9 cellular contexts compared by ENCODE assay signal in the genomic region with DNA sequence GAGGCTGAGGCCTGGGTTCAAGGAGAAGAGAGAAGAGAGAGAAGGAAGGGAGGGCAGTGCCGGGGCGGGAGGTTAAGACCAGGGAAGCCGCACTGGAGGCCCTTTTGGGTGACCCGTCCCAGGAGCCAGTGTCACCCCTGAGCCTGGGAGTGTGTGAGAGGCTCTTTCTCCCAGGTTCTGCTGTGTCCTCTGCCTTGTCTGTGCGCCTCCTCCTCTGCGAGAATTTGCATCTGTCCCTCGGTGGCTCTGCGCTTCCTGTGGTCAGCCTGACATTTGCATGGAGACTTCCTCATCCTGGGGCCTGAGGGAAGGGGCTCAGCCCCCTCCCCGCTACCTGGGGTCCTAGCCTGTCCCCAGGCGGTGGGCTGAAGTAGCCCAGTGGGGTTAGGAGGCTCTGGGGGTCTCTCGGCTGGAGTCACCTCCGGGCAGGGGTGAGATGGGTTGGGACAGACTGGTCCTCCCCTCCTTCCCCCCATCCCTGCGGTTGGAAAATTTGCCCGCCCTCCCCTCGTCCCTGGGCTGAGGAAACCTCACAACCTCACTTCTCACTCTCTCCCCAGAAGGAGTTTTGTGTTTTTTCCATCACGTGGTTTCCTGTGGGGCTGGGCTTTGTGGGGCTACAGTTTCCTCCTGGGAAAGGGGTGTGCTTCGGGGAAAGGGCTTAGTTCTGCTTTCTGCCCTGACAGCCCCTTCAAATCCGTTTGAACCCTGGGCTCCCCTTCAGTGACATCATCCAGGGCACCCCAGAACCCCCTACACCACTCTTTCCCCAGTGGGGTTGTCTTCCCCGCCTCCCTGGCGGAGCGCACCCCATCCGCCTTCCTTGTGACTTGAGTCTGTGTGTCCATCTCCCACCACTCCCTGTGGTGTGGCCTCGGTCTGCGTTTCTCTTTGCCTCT. TPM values are rescaled to one million over a fixed set of nuclear protein-coding genes. Genes with fewer than 3 reads are reported as not detected.
DNase-seq lines count a peak whose midpoint lies in the region; ATAC-seq, FAIRE-seq and TF ChIP-seq lines count a peak whose summit lies in the region.
"Had no signal": no experiment of that assay in that cellular context is flagged by ENCODE, and none has a peak within 500 bp of the region (broad histone marks: within the 10 kb centered on the region; RNA-seq: fewer than 3 reads in every experiment).

No MANE protein-coding gene starts in this region.

- H3K36me3 Mint-ChIP-seq in effector memory CD8-positive, alpha-beta T cell (ENCODE audit: insufficient read depth): peaks cover 84% of the 10 kb centered on the region
- H3K36me3 Mint-ChIP-seq in osteocyte (ENCODE audit: unreplicated experiment): no peaks in the 10 kb centered on the region

- no peaks in the 10 kb centered on the region for H3K27me3 Mint-ChIP-seq in effector memory CD8-positive, alpha-beta T cell
- no peaks in the 10 kb centered on the region for H3K27me3 Mint-ChIP-seq in osteocyte (ENCODE audit: unreplicated experiment)

- H3K27ac ChIP-seq in liver (ENCODE audit: low read depth in 1 of 2, low read length in 2 of 2) (peak overlapping the region; percentile 64 to 81), HepG2 (ENCODE audit: extremely low read length, insufficient read depth, low read length) (no peak overlapping the region), vagina (peak overlapping the region; percentile 30)

- H3K79me2 ChIP-seq in HepG2 (ENCODE audit: insufficient read depth, low read length): no peaks in the 10 kb centered on the region

- in situ Hi-C loops in HepG2 (cut with HindIII; ENCODE audit: extremely low pct_ligation_motif_present, low pct_unique_long_range_greater_than_20kb): no loop called here

- H2AFZ ChIP-seq in HepG2 (ENCODE audit: low read length): no peak overlapping the region

- H3K4me1 ChIP-seq in liver (ENCODE audit: control insufficient read depth in 4 of 4, insufficient read depth in 4 of 4, low read length in 3 of 4) (peaks cover 0 to 5% (median 0%) of the 10 kb centered on the region in 4 donors), HepG2 (ENCODE audit: insufficient read depth, low read length) (peaks cover 5% of the 10 kb centered on the region; the same call in 1 of the 2 replicates), vagina (peaks cover 9% of the 10 kb centered on the region)

- H3K4me2 ChIP-seq in HepG2 (ENCODE audit: low read depth, low read length): no peak overlapping the region

- H3K27me3 ChIP-seq in liver (ENCODE audit: control insufficient read depth in 4 of 4, insufficient read depth in 4 of 4, low read length in 3 of 4): no peaks in the 10 kb centered on the region
- no peaks in the 10 kb centered on the region for H3K27me3 ChIP-seq in HepG2 (ENCODE audit: control insufficient read depth in 1 of 2, insufficient read depth in 2 of 2, low read length in 2 of 2)
- H3K27me3 ChIP-seq in vagina: no peaks in the 10 kb centered on the region

- H3K9me3 Mint-ChIP-seq in effector memory CD8-positive, alpha-beta T cell: no peaks in the 10 kb centered on the region
- no peaks in the 10 kb centered on the region for H3K9me3 Mint-ChIP-seq in osteocyte (ENCODE audit: unreplicated experiment)

- H3K4me1 Mint-ChIP-seq in effector memory CD8-positive, alpha-beta T cell (ENCODE audit: low read depth in 2 of 2): peaks cover 83 to 88% of the 10 kb centered on the region in 2 donors
- H3K4me1 Mint-ChIP-seq in osteocyte (ENCODE audit: unreplicated experiment): peaks cover 23% of the 10 kb centered on the region

- TF ChIP-seq RAD21 in liver (IDR thresholded peaks at IDR 0.05): no peak
- TF ChIP-seq RAD21 in HepG2 (CRISPR knock-in tag; IDR thresholded peaks at IDR 0.05): no peak

- H3K36me3 ChIP-seq in liver (ENCODE audit: control insufficient read depth in 4 of 4, insufficient read depth in 3 of 4, low read depth in 1 of 4, low read length in 3 of 4) (peaks cover 0 to 3% (median 2%) of the 10 kb centered on the region in 4 donors), HepG2 (replicated peaks in 1 of 2; ENCODE audit: control insufficient read depth in 1 of 2, insufficient read depth in 2 of 2, low read length in 2 of 2) (no peaks in the 10 kb centered on the region; a peak in 1 of 5 replicates), vagina (no peaks in the 10 kb centered on the region)

- CTCF ChIA-PET in HepG2 (lab: Yijun Ruan, JAX; ENCODE audit: low intra/inter-chr PET ratio, low total read pairs): no interaction called here

- H3K4me3 ChIP-seq in liver (ENCODE audit: low read depth in 1 of 3, low read length in 3 of 3) (peak overlapping the region in 1 of 3 donors; percentile 41), HepG2 (replicated peaks in 1 of 3; ENCODE audit: insufficient read depth in 1 of 3, low read depth in 2 of 3, low read length in 3 of 3) (no peak overlapping the region), vagina (peak overlapping the region in 1 of 2 donors; percentile 37)

- BruUV-seq in HepG2 (replicated peaks; lab: Mats Ljungman, UMichigan): no TSS peak

- no peak for ATAC-seq in HepG2
- peak; percentile 43 for ATAC-seq in HG03460 (IDR thresholded peaks at IDR 0.05; ENCODE audit: unreplicated experiment)
- peak; percentile 37 for ATAC-seq in effector memory CD8-positive, alpha-beta T cell (replicated peaks)

- TF ChIP-seq POLR2A in HepG2 (IDR thresholded peaks at IDR 0.05; ENCODE audit: insufficient read depth in 1 of 2, low read depth in 2 of 2, low read length in 2 of 2) (no peak), vagina (IDR thresholded peaks at IDR 0.05) (peak in 1 of 2 donors; percentile 10)

- no peak for FAIRE-seq in HepG2 (lab: Jason Lieb, UNC)

- intact Hi-C loops in HepG2 (cut with micrococcal nuclease; ENCODE audit: unreplicated experiment): no loop called here
- intact Hi-C loops in vagina (cut with DNase I): no loop called here

- peak overlapping the region in 1 of 2 donors; percentile 3 for H3K9ac ChIP-seq in liver (ENCODE audit: low read depth in 1 of 2, low read length in 2 of 2)
- H3K9ac ChIP-seq in HepG2 (ENCODE audit: insufficient read depth, low read depth, low read length): no peak overlapping the region

- no peak for TF ChIP-seq EP300 in HepG2 (IDR thresholded peaks at IDR 0.05; ENCODE audit: low read depth in 2 of 2, low read length in 2 of 2)
- no peak for TF ChIP-seq EP300 in HepG2 (CRISPR knock-in tag; IDR thresholded peaks at IDR 0.05; ENCODE audit: borderline replicate concordance)

- H4K20me1 ChIP-seq in HepG2 (ENCODE audit: insufficient read depth, low read length): no peaks in the 10 kb centered on the region

- POLR2A ChIA-PET in HepG2 (lab: Yijun Ruan, JAX): interaction anchor here (0.7 to 1.2 kb wide), 2 partner anchors 7 to 10 kb away, joined by 4 to 5 read pairs; a partner anchor contains a TSS

- DNase-seq in HepG2 (ENCODE audit: low spot score) (no peak), osteocyte (ENCODE audit: extremely low spot score, unreplicated experiment) (no peak), vagina (ENCODE audit: extremely low spot score in 2 of 2) (no peak), NCI-H524 treated with DMSO at 0.1 percent for 48 hours (lab: John Stamatoyannopoulos, UW) (no peak)
- DNase-seq in activated CD4-positive, alpha-beta T cell treated with anti-CD3 and anti-CD28 coated beads for 4 hours: peak; percentile 81 to 85
- peak in 2 of 3 experiments; percentile 57 to 61 for DNase-seq in effector memory CD8-positive, alpha-beta T cell

- no peak for TF ChIP-seq CTCF in liver (IDR thresholded peaks at IDR 0.05; ENCODE audit: low read depth, low read length, missing input control)
- no peak for TF ChIP-seq CTCF in HepG2 (CRISPR knock-in tag; IDR thresholded peaks at IDR 0.05)
- no peak for TF ChIP-seq CTCF in osteocyte (IDR thresholded peaks at IDR 0.05)
- TF ChIP-seq CTCF in vagina (IDR thresholded peaks at IDR 0.05): no peak

- 68% methylated on average over 24 of the region's 24 CpGs for WGBS in liver
- WGBS in HepG2 (ENCODE audit: low lambda C conversion rate): 83% methylated on average over 21 of the region's 24 CpGs

- peak overlapping the region; percentile 98 for H3K4me3 Mint-ChIP-seq in effector memory CD8-positive, alpha-beta T cell
- H3K4me3 Mint-ChIP-seq in osteocyte (ENCODE audit: unreplicated experiment): no peak overlapping the region

- H3K9me3 ChIP-seq in liver (ENCODE audit: control insufficient read depth in 4 of 4, low read length in 3 of 4): no peaks in the 10 kb centered on the region
- H3K9me3 ChIP-seq in HepG2 (ENCODE audit: low read length): no peaks in the 10 kb centered on the region
- H3K9me3 ChIP-seq in vagina: no peaks in the 10 kb centered on the region

- peak overlapping the region; percentile 98 to 99 for H3K27ac Mint-ChIP-seq in effector memory CD8-positive, alpha-beta T cell
- peak overlapping the region; percentile 90 for H3K27ac Mint-ChIP-seq in osteocyte (ENCODE audit: unreplicated experiment)

RNA-seq across cellular contexts. Expression of a gene that starts 2.5 kb away (rescaled TPM):
- total RNA-seq in liver (10 to 100 TPM; 19.7 to 41.0 TPM), HepG2 (2016; rRNA removed; fragmentation: Illumina TruSeq; extraction: Trizol) (9.5 and 10.6 TPM in 2 replicates), osteocyte (0.29 and 0.94 TPM in 2 replicates), vagina (17.4 TPM)
- polyA plus RNA-seq in liver (10 to 100 TPM; 15.2 to 19.4 TPM), HepG2 (2011; rRNA removed) (9.1 and 10.5 TPM in 2 replicates)
- 2.7 and 2.8 TPM in 2 replicates for total RNA-seq in HepG2 (2016; cell fraction: cytosol; rRNA removed; fragmentation: Illumina TruSeq; extraction: Trizol; ENCODE audit: low read depth)
- 9.8 and 10.6 TPM in 2 replicates for total RNA-seq in HepG2 (2016; cell fraction: insoluble cytoplasmic fraction; rRNA removed; fragmentation: Illumina TruSeq; extraction: Trizol)
- 5.0 and 5.3 TPM in 2 replicates for total RNA-seq in HepG2 (2016; cell fraction: membrane; rRNA removed; fragmentation: Illumina TruSeq; extraction: Trizol)
- total RNA-seq in HepG2 (2016; cell fraction: nucleus; rRNA removed; fragmentation: Illumina TruSeq; extraction: Trizol): 6.1 and 6.3 TPM in 2 replicates
- 8.0 and 10.7 TPM in 2 replicates for polyA plus RNA-seq in HepG2 (2011; cell fraction: cytosol; rRNA removed)
- 13.2 and 17.8 TPM in 2 replicates for polyA plus RNA-seq in HepG2 (2011; cell fraction: nucleus; rRNA removed)
- 9.0 and 12.4 TPM in 2 replicates for polyA plus RNA-seq in HepG2 (2012)
- 1.6 and 1.7 TPM in 2 replicates for polyA plus RNA-seq in HepG2 (2016; cell fraction: cytosol; fragmentation: Illumina TruSeq; extraction: Trizol; ENCODE audit: low read depth)
- 8.9 and 12.5 TPM in 2 replicates for polyA plus RNA-seq in HepG2 (2016; cell fraction: insoluble cytoplasmic fraction; fragmentation: Illumina TruSeq; extraction: Trizol; ENCODE audit: low read depth)
- 3.1 and 4.4 TPM in 2 replicates for polyA plus RNA-seq in HepG2 (2016; cell fraction: membrane; fragmentation: Illumina TruSeq; extraction: Trizol; ENCODE audit: low read depth)
- 17.8 and 18.0 TPM in 2 replicates for polyA plus RNA-seq in HepG2 (2016; cell fraction: nucleus; fragmentation: Illumina TruSeq; extraction: Trizol; ENCODE audit: insufficient read depth, low read depth)
- 14.7 and 22.7 TPM in 2 replicates for polyA minus RNA-seq in HepG2 (2011; rRNA and poly(A)+ RNA removed; ENCODE audit: low replicate concordance)
- 10.0 and 10.3 TPM in 2 replicates for polyA minus RNA-seq in HepG2 (2011; cell fraction: cytosol; rRNA and poly(A)+ RNA removed)
- 4.1 and 4.2 TPM in 2 replicates for polyA minus RNA-seq in HepG2 (2011; cell fraction: nucleus; rRNA and poly(A)+ RNA removed)

RNA-seq across cellular contexts. Expression of a gene that starts 9.8 kb away (rescaled TPM):
- 10 to 100 TPM; 49.2 to 53.8 TPM for total RNA-seq in liver
- polyA plus RNA-seq in liver: 100 to 1,000 TPM in 1 of 2 donors, 10 to 100 TPM in 1; 77.7 to 193 TPM
- 84.0 and 89.7 TPM in 2 replicates for total RNA-seq in HepG2 (2016; rRNA removed; fragmentation: Illumina TruSeq; extraction: Trizol)
- 98.3 and 102 TPM in 2 replicates for total RNA-seq in HepG2 (2016; cell fraction: cytosol; rRNA removed; fragmentation: Illumina TruSeq; extraction: Trizol; ENCODE audit: low read depth)
- total RNA-seq in HepG2 (2016; cell fraction: insoluble cytoplasmic fraction; rRNA removed; fragmentation: Illumina TruSeq; extraction: Trizol): 84.2 and 105 TPM in 2 replicates
- total RNA-seq in HepG2 (2016; cell fraction: membrane; rRNA removed; fragmentation: Illumina TruSeq; extraction: Trizol): 106 and 113 TPM in 2 replicates
- 42.1 and 43.4 TPM in 2 replicates for total RNA-seq in HepG2 (2016; cell fraction: nucleus; rRNA removed; fragmentation: Illumina TruSeq; extraction: Trizol)
- 287 and 302 TPM in 2 replicates for polyA plus RNA-seq in HepG2 (2011; rRNA removed)
- 405 and 458 TPM in 2 replicates for polyA plus RNA-seq in HepG2 (2011; cell fraction: cytosol; rRNA removed)
- polyA plus RNA-seq in HepG2 (2011; cell fraction: nucleus; rRNA removed): 151 and 164 TPM in 2 replicates
- polyA plus RNA-seq in HepG2 (2012): 75.2 and 129 TPM in 2 replicates
- 86.1 and 87.7 TPM in 2 replicates for polyA plus RNA-seq in HepG2 (2016; cell fraction: cytosol; fragmentation: Illumina TruSeq; extraction: Trizol; ENCODE audit: low read depth)
- 98.5 and 104 TPM in 2 replicates for polyA plus RNA-seq in HepG2 (2016; cell fraction: insoluble cytoplasmic fraction; fragmentation: Illumina TruSeq; extraction: Trizol; ENCODE audit: low read depth)
- 96.1 and 98.2 TPM in 2 replicates for polyA plus RNA-seq in HepG2 (2016; cell fraction: membrane; fragmentation: Illumina TruSeq; extraction: Trizol; ENCODE audit: low read depth)
- 57.2 and 57.4 TPM in 2 replicates for polyA plus RNA-seq in HepG2 (2016; cell fraction: nucleus; fragmentation: Illumina TruSeq; extraction: Trizol; ENCODE audit: insufficient read depth, low read depth)
- 93.0 and 145 TPM in 2 replicates for polyA minus RNA-seq in HepG2 (2011; rRNA and poly(A)+ RNA removed; ENCODE audit: low replicate concordance)
- 36.8 and 41.7 TPM in 2 replicates for polyA minus RNA-seq in HepG2 (2011; cell fraction: cytosol; rRNA and poly(A)+ RNA removed)
- 37.5 and 38.8 TPM in 2 replicates for polyA minus RNA-seq in HepG2 (2011; cell fraction: nucleus; rRNA and poly(A)+ RNA removed)
- total RNA-seq in osteocyte: 287 and 309 TPM in 2 replicates
- 760 TPM for total RNA-seq in vagina

RNA-seq across cellular contexts. Expression of a gene that starts 10.1 kb away (rescaled TPM):
- total RNA-seq in liver (not detected), HepG2 (2016; rRNA removed; fragmentation: Illumina TruSeq; extraction: Trizol) (not detected in 2 replicates), osteocyte (not detected in 2 replicates), vagina (not detected)
- polyA plus RNA-seq in liver (not detected), HepG2 (2011; rRNA removed) (not detected in 2 replicates)
- not detected in 2 replicates for total RNA-seq in HepG2 (2016; cell fraction: cytosol; rRNA removed; fragmentation: Illumina TruSeq; extraction: Trizol; ENCODE audit: low read depth)
- not detected in 2 replicates for total RNA-seq in HepG2 (2016; cell fraction: insoluble cytoplasmic fraction; rRNA removed; fragmentation: Illumina TruSeq; extraction: Trizol)
- total RNA-seq in HepG2 (2016; cell fraction: membrane; rRNA removed; fragmentation: Illumina TruSeq; extraction: Trizol): not detected in 2 replicates
- not detected in 2 replicates for total RNA-seq in HepG2 (2016; cell fraction: nucleus; rRNA removed; fragmentation: Illumina TruSeq; extraction: Trizol)
- not detected in 2 replicates for polyA plus RNA-seq in HepG2 (2011; cell fraction: cytosol; rRNA removed)
- not detected in 2 replicates for polyA plus RNA-seq in HepG2 (2011; cell fraction: nucleus; rRNA removed)
- polyA plus RNA-seq in HepG2 (2012): not detected in 2 replicates
- not detected in 2 replicates for polyA plus RNA-seq in HepG2 (2016; cell fraction: cytosol; fragmentation: Illumina TruSeq; extraction: Trizol; ENCODE audit: low read depth)
- polyA plus RNA-seq in HepG2 (2016; cell fraction: insoluble cytoplasmic fraction; fragmentation: Illumina TruSeq; extraction: Trizol; ENCODE audit: low read depth): not detected in 2 replicates
- polyA plus RNA-seq in HepG2 (2016; cell fraction: membrane; fragmentation: Illumina TruSeq; extraction: Trizol; ENCODE audit: low read depth): not detected in 2 replicates
- not detected in 2 replicates for polyA plus RNA-seq in HepG2 (2016; cell fraction: nucleus; fragmentation: Illumina TruSeq; extraction: Trizol; ENCODE audit: insufficient read depth, low read depth)
- polyA minus RNA-seq in HepG2 (2011; rRNA and poly(A)+ RNA removed; ENCODE audit: low replicate concordance): not detected in 2 replicates
- not detected in 2 replicates for polyA minus RNA-seq in HepG2 (2011; cell fraction: cytosol; rRNA and poly(A)+ RNA removed)
- not detected in 2 replicates for polyA minus RNA-seq in HepG2 (2011; cell fraction: nucleus; rRNA and poly(A)+ RNA removed)
- polyA plus RNA-seq: AG04450 had no signal

RNA-seq across cellular contexts. Expression of a gene that starts 16.8 kb away (rescaled TPM):
- total RNA-seq in liver (10 to 100 TPM; 82.7 to 99.1 TPM), HepG2 (2016; rRNA removed; fragmentation: Illumina TruSeq; extraction: Trizol) (291 and 394 TPM in 2 replicates), osteocyte (202 and 205 TPM in 2 replicates), vagina (199 TPM)
- polyA plus RNA-seq in liver (100 to 1,000 TPM; 107 to 133 TPM), HepG2 (2011; rRNA removed) (425 and 468 TPM in 2 replicates)
- 224 and 243 TPM in 2 replicates for total RNA-seq in HepG2 (2016; cell fraction: cytosol; rRNA removed; fragmentation: Illumina TruSeq; extraction: Trizol; ENCODE audit: low read depth)
- total RNA-seq in HepG2 (2016; cell fraction: insoluble cytoplasmic fraction; rRNA removed; fragmentation: Illumina TruSeq; extraction: Trizol): 284 and 404 TPM in 2 replicates
- total RNA-seq in HepG2 (2016; cell fraction: membrane; rRNA removed; fragmentation: Illumina TruSeq; extraction: Trizol): 358 and 365 TPM in 2 replicates
- total RNA-seq in HepG2 (2016; cell fraction: nucleus; rRNA removed; fragmentation: Illumina TruSeq; extraction: Trizol): 232 and 256 TPM in 2 replicates
- 471 and 553 TPM in 2 replicates for polyA plus RNA-seq in HepG2 (2011; cell fraction: cytosol; rRNA removed)
- 362 and 507 TPM in 2 replicates for polyA plus RNA-seq in HepG2 (2011; cell fraction: nucleus; rRNA removed)
- 214 and 248 TPM in 2 replicates for polyA plus RNA-seq in HepG2 (2012)
- polyA plus RNA-seq in HepG2 (2016; cell fraction: cytosol; fragmentation: Illumina TruSeq; extraction: Trizol; ENCODE audit: low read depth): 212 and 232 TPM in 2 replicates
- 290 and 308 TPM in 2 replicates for polyA plus RNA-seq in HepG2 (2016; cell fraction: insoluble cytoplasmic fraction; fragmentation: Illumina TruSeq; extraction: Trizol; ENCODE audit: low read depth)
- polyA plus RNA-seq in HepG2 (2016; cell fraction: membrane; fragmentation: Illumina TruSeq; extraction: Trizol; ENCODE audit: low read depth): 313 and 326 TPM in 2 replicates
- 428 and 438 TPM in 2 replicates for polyA plus RNA-seq in HepG2 (2016; cell fraction: nucleus; fragmentation: Illumina TruSeq; extraction: Trizol; ENCODE audit: insufficient read depth, low read depth)
- polyA minus RNA-seq in HepG2 (2011; rRNA and poly(A)+ RNA removed; ENCODE audit: low replicate concordance): 299 and 308 TPM in 2 replicates
- 80.4 and 95.3 TPM in 2 replicates for polyA minus RNA-seq in HepG2 (2011; cell fraction: cytosol; rRNA and poly(A)+ RNA removed)
- 135 and 142 TPM in 2 replicates for polyA minus RNA-seq in HepG2 (2011; cell fraction: nucleus; rRNA and poly(A)+ RNA removed)

RNA-seq across cellular contexts. Expression of a gene that starts 17.0 kb away (rescaled TPM):
- total RNA-seq in liver: 10 to 100 TPM; 14.7 to 18.0 TPM
- 10 to 100 TPM; 11.5 to 28.6 TPM for polyA plus RNA-seq in liver
- total RNA-seq in HepG2 (2016; rRNA removed; fragmentation: Illumina TruSeq; extraction: Trizol): 130 and 190 TPM in 2 replicates
- total RNA-seq in HepG2 (2016; cell fraction: cytosol; rRNA removed; fragmentation: Illumina TruSeq; extraction: Trizol; ENCODE audit: low read depth): 38.0 and 40.3 TPM in 2 replicates
- total RNA-seq in HepG2 (2016; cell fraction: insoluble cytoplasmic fraction; rRNA removed; fragmentation: Illumina TruSeq; extraction: Trizol): 130 and 206 TPM in 2 replicates
- 62.9 and 63.2 TPM in 2 replicates for total RNA-seq in HepG2 (2016; cell fraction: membrane; rRNA removed; fragmentation: Illumina TruSeq; extraction: Trizol)
- total RNA-seq in HepG2 (2016; cell fraction: nucleus; rRNA removed; fragmentation: Illumina TruSeq; extraction: Trizol): 52.9 and 57.8 TPM in 2 replicates
- polyA plus RNA-seq in HepG2 (2011; rRNA removed): 57.7 and 76.3 TPM in 2 replicates
- 64.6 and 65.8 TPM in 2 replicates for polyA plus RNA-seq in HepG2 (2011; cell fraction: cytosol; rRNA removed)
- polyA plus RNA-seq in HepG2 (2011; cell fraction: nucleus; rRNA removed): 29.6 and 30.6 TPM in 2 replicates
- polyA plus RNA-seq in HepG2 (2012): 77.8 and 90.4 TPM in 2 replicates
- polyA plus RNA-seq in HepG2 (2016; cell fraction: cytosol; fragmentation: Illumina TruSeq; extraction: Trizol; ENCODE audit: low read depth): 33.8 and 36.4 TPM in 2 replicates
- polyA plus RNA-seq in HepG2 (2016; cell fraction: insoluble cytoplasmic fraction; fragmentation: Illumina TruSeq; extraction: Trizol; ENCODE audit: low read depth): 134 and 149 TPM in 2 replicates
- polyA plus RNA-seq in HepG2 (2016; cell fraction: membrane; fragmentation: Illumina TruSeq; extraction: Trizol; ENCODE audit: low read depth): 37.6 and 40.6 TPM in 2 replicates
- polyA plus RNA-seq in HepG2 (2016; cell fraction: nucleus; fragmentation: Illumina TruSeq; extraction: Trizol; ENCODE audit: insufficient read depth, low read depth): 54.7 and 59.5 TPM in 2 replicates
- 28.0 and 64.6 TPM in 2 replicates for polyA minus RNA-seq in HepG2 (2011; rRNA and poly(A)+ RNA removed; ENCODE audit: low replicate concordance)
- polyA minus RNA-seq in HepG2 (2011; cell fraction: cytosol; rRNA and poly(A)+ RNA removed): 16.4 and 18.5 TPM in 2 replicates
- 29.6 and 33.3 TPM in 2 replicates for polyA minus RNA-seq in HepG2 (2011; cell fraction: nucleus; rRNA and poly(A)+ RNA removed)
- 29.5 and 29.8 TPM in 2 replicates for total RNA-seq in osteocyte
- 21.9 TPM for total RNA-seq in vagina

Comparison
In these comparisons a context has a peak if more than half of its experiments do, and no peak if none do; other contexts are left out.
1. DNase-seq: peak in activated CD4-positive, alpha-beta T cell treated with anti-CD3 and anti-CD28 coated beads for 4 hours (2 of 2) and effector memory CD8-positive, alpha-beta T cell (2 of 3); none in HepG2 (single experiment), osteocyte (single experiment), vagina (0 of 2) and NCI-H524 treated with DMSO at 0.1 percent for 48 hours (single experiment).